In genomic region chr3:106399208-106399607, GRCh38 we compare ENCODE assay signal across 26 cellular contexts.
DNase-seq lines count a peak whose midpoint lies in the region; ATAC-seq and TF ChIP-seq lines count a peak whose summit lies in the region.
"Had no signal": no experiment of that assay in that cellular context is flagged by ENCODE, and none has a peak within 500 bp of the region (broad histone marks: within the 10 kb centered on the region; RNA-seq: fewer than 3 reads in every experiment).

No MANE protein-coding gene starts in this region.

- H2BK12ac ChIP-seq in mesenchymal stem cell (ENCODE audit: low read length in 2 of 2), result no peak overlapping the region

- no peak overlapping the region for H3K27ac ChIP-seq in mesenchymal stem cell (ENCODE audit: low read length, poor library complexity, severe bottlenecking)
- H3K27ac ChIP-seq: heart left ventricle, KMS-11, sigmoid colon, transverse colon had no signal

- H3K4me3 Mint-ChIP-seq in activated T-helper 17 cell treated with anti-CD3 and anti-CD28 coated beads, Interleukin-2, amount 50 U/mL, for 72 hours, result no peak overlapping the region
- H3K4me3 Mint-ChIP-seq: activated naive CD4-positive, alpha-beta T cell treated with anti-CD3 and anti-CD28 coated beads, Interleukin-2, amount 50 U/mL, for 24 hours; activated T-helper 1 cell treated with anti-CD3 and anti-CD28 coated beads, Interleukin-12 subunit alpha, Interleukin-12 subunit beta, Interleukin-2, Interleukin-4 antibody, amounts not matched to agents 30 ng/mL and 10 ng/mL and 1 ng/mL, durations not matched to agents 14 hours and 24 hours and 36 hours; central memory CD8-positive, alpha-beta T cell; memory B cell; naive B cell; WTC11 had no signal

- no peaks in the 10 kb centered on the region for H3K27me3 ChIP-seq in mesenchymal stem cell (ENCODE audit: control insufficient read depth in 1 of 2, insufficient read depth in 1 of 2, low read length in 2 of 2)
- H3K27me3 ChIP-seq: heart left ventricle, sigmoid colon, transverse colon had no signal

- no peaks in the 10 kb centered on the region for H3K27me3 Mint-ChIP-seq in activated T-helper 17 cell treated with anti-CD3 and anti-CD28 coated beads, Interleukin-2, amount 50 U/mL, for 72 hours
- H3K27me3 Mint-ChIP-seq: activated naive CD4-positive, alpha-beta T cell treated with anti-CD3 and anti-CD28 coated beads, Interleukin-2, amount 50 U/mL, for 24 hours; central memory CD8-positive, alpha-beta T cell; memory B cell; naive B cell; progenitor cell of endocrine pancreas had no signal

- H4K91ac ChIP-seq in mesenchymal stem cell (ENCODE audit: low read length), result no peak overlapping the region

- H2BK15ac ChIP-seq in mesenchymal stem cell (ENCODE audit: low read depth, poor library complexity, severe bottlenecking), result no peak overlapping the region

- peaks cover 4% of the 10 kb centered on the region for H3K9me3 Mint-ChIP-seq in activated T-helper 17 cell treated with anti-CD3 and anti-CD28 coated beads, Interleukin-2, amount 50 U/mL, for 72 hours
- H3K9me3 Mint-ChIP-seq: activated naive CD4-positive, alpha-beta T cell treated with anti-CD3 and anti-CD28 coated beads, Interleukin-2, amount 50 U/mL, for 24 hours; activated T-helper 1 cell treated with anti-CD3 and anti-CD28 coated beads, Interleukin-12 subunit alpha, Interleukin-12 subunit beta, Interleukin-2, Interleukin-4 antibody, amounts not matched to agents 30 ng/mL and 10 ng/mL and 1 ng/mL, durations not matched to agents 14 hours and 24 hours and 36 hours; central memory CD8-positive, alpha-beta T cell; memory B cell; naive B cell; WTC11 had no signal

- H3K23ac ChIP-seq in mesenchymal stem cell (ENCODE audit: low read length in 2 of 2), result no peak overlapping the region

- no peaks in the 10 kb centered on the region for H3K36me3 Mint-ChIP-seq in activated T-helper 17 cell treated with anti-CD3 and anti-CD28 coated beads, Interleukin-2, amount 50 U/mL, for 72 hours (ENCODE audit: low read depth)
- H3K36me3 Mint-ChIP-seq: activated naive CD4-positive, alpha-beta T cell treated with anti-CD3 and anti-CD28 coated beads, Interleukin-2, amount 50 U/mL, for 24 hours; memory B cell; naive B cell; WTC11 had no signal

- H3K4me3 ChIP-seq in mesenchymal stem cell (ENCODE audit: insufficient read depth in 1 of 2, low read depth in 1 of 2, low read length in 2 of 2) (no peak overlapping the region), skeletal muscle cell (ENCODE audit: low read depth, low read length) (no peak overlapping the region)
- H3K4me3 ChIP-seq: heart left ventricle, sigmoid colon, transverse colon had no signal

- no peaks in the 10 kb centered on the region for H3K4me1 Mint-ChIP-seq in activated T-helper 17 cell treated with anti-CD3 and anti-CD28 coated beads, Interleukin-2, amount 50 U/mL, for 72 hours
- H3K4me1 Mint-ChIP-seq: activated naive CD4-positive, alpha-beta T cell treated with anti-CD3 and anti-CD28 coated beads, Interleukin-2, amount 50 U/mL, for 24 hours; central memory CD8-positive, alpha-beta T cell had no signal

- H3K4me1 ChIP-seq in mesenchymal stem cell (ENCODE audit: control insufficient read depth, insufficient read depth, low read depth, low read length), result no peaks in the 10 kb centered on the region
- H3K4me1 ChIP-seq: heart left ventricle, transverse colon had no signal

- no peaks in the 10 kb centered on the region for H3K9me3 ChIP-seq in mesenchymal stem cell (ENCODE audit: control insufficient read depth, low read length)
- H3K9me3 ChIP-seq: heart left ventricle, sigmoid colon, transverse colon had no signal

- H3K79me1 ChIP-seq in mesenchymal stem cell (replicated peaks; ENCODE audit: low read length, poor library complexity, severe bottlenecking), result no peaks in the 10 kb centered on the region

- no peak overlapping the region for H2BK5ac ChIP-seq in mesenchymal stem cell (ENCODE audit: low read depth, low read length, poor library complexity, severe bottlenecking)

- 0% methylated on average over 1 of the region's 1 CpG for WGBS in mesenchymal stem cell

- H3K27ac Mint-ChIP-seq in activated T-helper 17 cell treated with anti-CD3 and anti-CD28 coated beads, Interleukin-2, amount 50 U/mL, for 72 hours, result no peak overlapping the region
- H3K27ac Mint-ChIP-seq: activated naive CD4-positive, alpha-beta T cell treated with anti-CD3 and anti-CD28 coated beads, Interleukin-2, amount 50 U/mL, for 24 hours; activated T-helper 1 cell treated with anti-CD3 and anti-CD28 coated beads, Interleukin-12 subunit alpha, Interleukin-12 subunit beta, Interleukin-2, Interleukin-4 antibody, amounts not matched to agents 30 ng/mL and 10 ng/mL and 1 ng/mL, durations not matched to agents 14 hours and 24 hours and 36 hours; memory B cell; naive B cell; progenitor cell of endocrine pancreas; WTC11 had no signal

- no peak overlapping the region for H3K18ac ChIP-seq in mesenchymal stem cell (ENCODE audit: low read depth in 1 of 2, low read length in 2 of 2)

- H2BK120ac ChIP-seq in mesenchymal stem cell (ENCODE audit: low read depth, low read length), result no peak overlapping the region

- H3K4me2 ChIP-seq in mesenchymal stem cell (ENCODE audit: low read length, poor library complexity, severe bottlenecking), result no peak overlapping the region
- H3K4me2 ChIP-seq: KMS-11 had no signal

- no peak overlapping the region for H3K14ac ChIP-seq in mesenchymal stem cell (ENCODE audit: low read length in 2 of 2)

- H2AK5ac ChIP-seq in mesenchymal stem cell (ENCODE audit: low read length, severe bottlenecking), result no peak overlapping the region

- no peaks in the 10 kb centered on the region for H3K36me3 ChIP-seq in mesenchymal stem cell (ENCODE audit: control insufficient read depth in 1 of 2, insufficient read depth in 2 of 2, low read depth in 1 of 2, low read length in 2 of 2)
- H3K36me3 ChIP-seq: heart left ventricle, sigmoid colon, transverse colon had no signal

- no peak overlapping the region for H2AFZ ChIP-seq in mesenchymal stem cell (ENCODE audit: low read depth, low read length)

- no peak overlapping the region for H3K4ac ChIP-seq in mesenchymal stem cell (ENCODE audit: low read depth in 1 of 2, low read length in 2 of 2)

- no peak for TF ChIP-seq CTCF in omental fat pad (IDR thresholded peaks at IDR 0.05)

- no peak overlapping the region for H3K9ac ChIP-seq in mesenchymal stem cell (ENCODE audit: low read length)
- H3K9ac ChIP-seq: KMS-11 had no signal

- peak; percentile 26 for DNase-seq in LHCN-M2 (ENCODE audit: low read depth)
- DNase-seq in astrocyte of the hippocampus (ENCODE audit: low read depth, low spot score), result peak; percentile 21
- peak; percentile 63 for DNase-seq in mesenchymal stem cell
- peak; percentile 8 for DNase-seq in skeletal muscle cell (ENCODE audit: low read depth)
- DNase-seq in NCI-H187 (lab: John Stamatoyannopoulos, UW), result no peak
- DNase-seq in omental fat pad (ENCODE audit: low spot score), result no peak
- DNase-seq in activated effector memory CD4-positive, alpha-beta T cell treated with anti-CD3 and anti-CD28 coated beads, Interleukin-2, amount 50 U/mL, for 16 hours, result no peak
- DNase-seq: activated CD4-positive, alpha-beta T cell treated with anti-CD3 and anti-CD28 coated beads, Interleukin-2, amount 50 U/mL, for 1 hour; aorta; GOT3; heart left ventricle; left colon; naive B cell; NCI-H1694 treated with DMSO at 0.1 percent for 48 hours; NCI-H526 treated with DMSO at 0.1 percent for 48 hours; sigmoid colon; T1000; transverse colon had no signal

- H4K8ac ChIP-seq in mesenchymal stem cell (ENCODE audit: low read length), result no peak overlapping the region

- ATAC-seq in activated T-helper 17 cell treated with anti-CD3 and anti-CD28 coated beads, Interleukin-2, amount 50 U/mL, for 72 hours (replicated peaks), result no peak
- no peak for ATAC-seq in omental fat pad (ENCODE audit: low FRiP score)
- ATAC-seq: heart left ventricle, left colon, WTC11 had no signal

Comparison
In these comparisons a context has a peak if more than half of its experiments do, and no peak if none do; other contexts are left out.
1. DNase-seq: peak in LHCN-M2 (single experiment), astrocyte of the hippocampus (single experiment), mesenchymal stem cell (single experiment) and skeletal muscle cell (single experiment); none in NCI-H187 (0 of 2), omental fat pad (single experiment) and activated effector memory CD4-positive, alpha-beta T cell treated with anti-CD3 and anti-CD28 coated beads, Interleukin-2, amount 50 U/mL, for 16 hours (single experiment).